8 cellular contexts compared by ENCODE assay signal in the genomic region with DNA sequence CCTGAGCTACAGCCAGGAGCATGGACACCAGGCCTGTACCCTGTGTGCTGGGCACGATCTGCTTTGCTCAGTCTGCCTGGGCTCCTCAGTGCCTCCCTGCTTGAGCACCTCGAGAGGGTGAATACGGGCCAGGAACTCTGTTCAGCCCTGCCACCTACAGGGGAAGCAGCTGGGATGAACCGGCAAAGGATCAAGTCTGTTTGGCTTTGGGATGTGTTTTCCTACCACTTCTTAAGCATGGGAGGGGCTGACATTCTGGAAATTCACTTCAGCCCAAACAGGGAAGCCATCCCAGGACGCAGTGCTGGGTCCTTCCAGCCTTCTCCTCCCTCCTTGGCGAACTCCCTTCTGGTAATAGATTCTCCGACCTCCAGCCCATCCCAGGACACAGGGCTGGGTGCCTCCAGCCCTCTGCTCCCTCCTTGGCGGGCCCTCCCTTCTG. TPM values are rescaled to one million over a fixed set of nuclear protein-coding genes. Genes with fewer than 3 reads are reported as not detected.
DNase-seq lines count a peak whose midpoint lies in the region; ATAC-seq lines count a peak whose summit lies in the region.

No MANE protein-coding gene starts in this region.

- H3K4me1 ChIP-seq in thymus (ENCODE audit: control insufficient read depth, insufficient read depth, low read length), result no peaks in the 10 kb centered on the region

- H3K4me3 ChIP-seq in thymus (ENCODE audit: low read length), result no peak overlapping the region

- no peaks in the 10 kb centered on the region for H3K27me3 ChIP-seq in thymus (ENCODE audit: control insufficient read depth, insufficient read depth)

- DNase-seq in COLO668 (lab: John Stamatoyannopoulos, UW; ENCODE audit: unreplicated experiment) (peak; percentile 72), NCI-H1694 treated with DMSO at 0.1 percent for 48 hours (lab: John Stamatoyannopoulos, UW) (peak; percentile 52), caudate nucleus (lab: John Stamatoyannopoulos, UW) (peak in 48 of 61 donors; percentile 5 to 85 (median 30)), left colon (peak; percentile 60 to 70)

- peak; percentile 88 for ATAC-seq in left colon
- ATAC-seq in GM18873 (IDR thresholded peaks at IDR 0.05; ENCODE audit: low FRiP score, unreplicated experiment), result no peak
- no peak for ATAC-seq in GM21737 (IDR thresholded peaks at IDR 0.05; ENCODE audit: unreplicated experiment)
- ATAC-seq in GM21619 (IDR thresholded peaks at IDR 0.05; ENCODE audit: unreplicated experiment), result no peak

- peak overlapping the region; percentile 85 for H3K27ac ChIP-seq in caudate nucleus (ENCODE audit: low read depth, low read length)
- peak overlapping the region; percentile 19 for H3K27ac ChIP-seq in thymus (ENCODE audit: low read depth)

- intact Hi-C loops in left colon (cut with DNase I, micrococcal nuclease), result loop anchor here in 1 of 2 donors (5.0 kb wide), 1 partner anchor 132 kb away; no protein-coding TSS in a partner anchor

- WGBS in thymus, result 84% methylated on average over 8 of the region's 8 CpGs

- H3K9me3 ChIP-seq in thymus (ENCODE audit: control insufficient read depth), result no peaks in the 10 kb centered on the region

- no peaks in the 10 kb centered on the region for H3K36me3 ChIP-seq in thymus (ENCODE audit: control insufficient read depth, insufficient read depth)

RNA-seq across cellular contexts. Expression of gene SELENON, which starts 55.8 kb away (rescaled TPM):
- 10 to 100 TPM; 29.6 to 33.2 TPM for total RNA-seq in left colon
- polyA plus RNA-seq in thymus, result 17.4 TPM
